7 cellular contexts compared by ENCODE assay signal in the genomic region with DNA sequence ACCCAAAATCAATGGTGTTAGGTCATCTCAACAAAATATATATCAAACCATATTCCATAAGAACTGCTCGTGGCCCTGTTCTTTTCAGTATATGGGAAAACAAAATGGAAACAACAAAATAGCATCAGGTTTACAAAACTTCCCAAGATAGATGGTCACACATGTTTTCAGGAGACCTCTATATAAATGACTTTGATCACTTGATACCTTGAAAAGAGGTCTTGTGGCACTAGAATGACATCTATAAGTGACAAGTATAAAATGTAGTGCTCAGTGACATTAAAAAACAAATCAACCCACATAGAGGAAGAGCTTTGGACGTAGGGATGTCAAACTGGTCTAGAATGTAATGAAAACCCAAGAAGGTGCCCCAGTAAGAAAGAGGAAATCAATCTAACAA. TPM values are rescaled to one million over a fixed set of nuclear protein-coding genes. Genes with fewer than 3 reads are reported as not detected.
DNase-seq lines count a peak whose midpoint lies in the region; FAIRE-seq and TF ChIP-seq lines count a peak whose summit lies in the region.
"Not testable (repeated sequence)": the region's sequence is repeated elsewhere in the genome, so short reads cannot be mapped to it uniquely, and the experiment has no call there.

A gene with protein sequence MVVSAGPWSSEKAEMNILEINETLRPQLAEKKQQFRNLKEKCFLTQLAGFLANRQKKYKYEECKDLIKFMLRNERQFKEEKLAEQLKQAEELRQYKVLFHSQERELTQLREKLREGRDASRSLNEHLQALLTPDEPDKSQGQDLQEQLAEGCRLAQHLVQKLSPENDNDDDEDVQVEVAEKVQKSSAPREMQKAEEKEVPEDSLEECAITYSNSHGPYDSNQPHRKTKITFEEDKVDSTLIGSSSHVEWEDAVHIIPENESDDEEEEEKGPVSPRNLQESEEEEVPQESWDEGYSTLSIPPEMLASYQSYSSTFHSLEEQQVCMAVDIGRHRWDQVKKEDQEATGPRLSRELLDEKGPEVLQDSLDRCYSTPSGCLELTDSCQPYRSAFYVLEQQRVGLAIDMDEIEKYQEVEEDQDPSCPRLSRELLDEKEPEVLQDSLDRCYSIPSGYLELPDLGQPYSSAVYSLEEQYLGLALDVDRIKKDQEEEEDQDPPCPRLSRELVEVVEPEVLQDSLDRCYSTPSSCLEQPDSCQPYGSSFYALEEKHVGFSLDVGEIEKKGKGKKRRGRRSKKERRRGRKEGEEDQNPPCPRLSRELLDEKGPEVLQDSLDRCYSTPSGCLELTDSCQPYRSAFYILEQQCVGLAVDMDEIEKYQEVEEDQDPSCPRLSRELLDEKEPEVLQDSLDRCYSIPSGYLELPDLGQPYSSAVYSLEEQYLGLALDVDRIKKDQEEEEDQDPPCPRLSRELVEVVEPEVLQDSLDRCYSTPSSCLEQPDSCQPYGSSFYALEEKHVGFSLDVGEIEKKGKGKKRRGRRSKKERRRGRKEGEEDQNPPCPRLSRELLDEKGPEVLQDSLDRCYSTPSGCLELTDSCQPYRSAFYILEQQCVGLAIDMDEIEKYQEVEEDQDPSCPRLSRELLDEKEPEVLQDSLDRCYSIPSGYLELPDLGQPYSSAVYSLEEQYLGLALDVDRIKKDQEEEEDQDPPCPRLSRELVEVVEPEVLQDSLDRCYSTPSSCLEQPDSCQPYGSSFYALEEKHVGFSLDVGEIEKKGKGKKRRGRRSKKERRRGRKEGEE (N-terminal part only) (plus strand): TSS at position 301 of the 400 bp plus-strand sequence. CDS start 888 bp downstream, outside the sequence.

- TF ChIP-seq CTCF in PC-9 (conservative IDR thresholded peaks at IDR 0.05); astrocyte (IDR thresholded peaks at IDR 0.05; ENCODE audit: insufficient read depth, low read depth, low read length); fibroblast of the aortic adventitia (IDR thresholded peaks at IDR 0.05; ENCODE audit: insufficient read depth, low read length); mesothelial cell of epicardium (IDR thresholded peaks at IDR 0.05; ENCODE audit: unreplicated experiment); osteocyte (IDR thresholded peaks at IDR 0.05); testis (IDR thresholded peaks at IDR 0.05): not testable (repeated sequence)

- H3K27ac Mint-ChIP-seq in activated CD4-positive, alpha-beta memory T cell treated with anti-CD3 and anti-CD28 coated beads for 36 hours; astrocyte (ENCODE audit: unreplicated experiment); mesothelial cell of epicardium; osteocyte (ENCODE audit: unreplicated experiment): not testable (repeated sequence)

- not testable (repeated sequence) for H3K79me2 ChIP-seq in PC-9 (ENCODE audit: low read depth); astrocyte (ENCODE audit: insufficient read depth, low read length)

- WGBS in testis, 2 donors, result 91 to 100% methylated on average over 1 of the region's 2 CpGs

- H3K4me2 ChIP-seq in PC-9; astrocyte (ENCODE audit: low read length): not testable (repeated sequence)

- H2AFZ ChIP-seq in PC-9; astrocyte (ENCODE audit: low read depth, low read length): not testable (repeated sequence)

- not testable (repeated sequence) for H3K27me3 Mint-ChIP-seq in activated CD4-positive, alpha-beta memory T cell treated with anti-CD3 and anti-CD28 coated beads for 36 hours; astrocyte (ENCODE audit: low read depth, unreplicated experiment); mesothelial cell of epicardium (ENCODE audit: low read depth); osteocyte (ENCODE audit: unreplicated experiment)

- H3K9me3 Mint-ChIP-seq in activated CD4-positive, alpha-beta memory T cell treated with anti-CD3 and anti-CD28 coated beads for 36 hours; astrocyte (ENCODE audit: unreplicated experiment); mesothelial cell of epicardium; osteocyte (ENCODE audit: unreplicated experiment): not testable (repeated sequence)

- H3K4me1 ChIP-seq in PC-9 (replicated peaks; ENCODE audit: insufficient read depth); astrocyte (ENCODE audit: insufficient read depth, low read length); testis: not testable (repeated sequence)

- not testable (repeated sequence) for H3K4me3 Mint-ChIP-seq in activated CD4-positive, alpha-beta memory T cell treated with anti-CD3 and anti-CD28 coated beads for 36 hours; astrocyte (ENCODE audit: unreplicated experiment); mesothelial cell of epicardium; osteocyte (ENCODE audit: unreplicated experiment)

- H3K36me3 Mint-ChIP-seq in activated CD4-positive, alpha-beta memory T cell treated with anti-CD3 and anti-CD28 coated beads for 36 hours; astrocyte (ENCODE audit: low read depth, unreplicated experiment); mesothelial cell of epicardium; osteocyte (ENCODE audit: unreplicated experiment): not testable (repeated sequence)

- H3K9ac ChIP-seq in astrocyte (ENCODE audit: low read length), result not testable (repeated sequence)

- BruUV-seq in PC-9 (replicated peaks; lab: Mats Ljungman, UMichigan), result not testable (repeated sequence)

- not testable (repeated sequence) for H3K27ac ChIP-seq in PC-9; astrocyte (ENCODE audit: low read depth, low read length); testis

- H3K4me1 Mint-ChIP-seq in activated CD4-positive, alpha-beta memory T cell treated with anti-CD3 and anti-CD28 coated beads for 36 hours (ENCODE audit: low read depth); astrocyte (ENCODE audit: low read depth, unreplicated experiment); mesothelial cell of epicardium; osteocyte (ENCODE audit: unreplicated experiment): not testable (repeated sequence)

- FAIRE-seq in astrocyte (lab: Jason Lieb, UNC), result not testable (repeated sequence)

- POLR2A ChIA-PET in PC-9 (lab: Charles Lee; ENCODE audit: unreplicated experiment); activated CD4-positive, alpha-beta memory T cell treated with anti-CD3 and anti-CD28 coated beads for 36 hours (lab: Charles Lee): not testable (repeated sequence)

- not testable (repeated sequence) for H3K4me3 ChIP-seq in PC-9; astrocyte (ENCODE audit: insufficient read depth, low read depth, low read length); fibroblast of the aortic adventitia (ENCODE audit: low read depth, low read length); testis

- not testable (repeated sequence) for H4K20me1 ChIP-seq in PC-9 (ENCODE audit: insufficient read depth); astrocyte (ENCODE audit: insufficient read depth, low read length)

- H3K9me3 ChIP-seq in PC-9 (ENCODE audit: insufficient read depth, low read depth); astrocyte (ENCODE audit: insufficient read depth, low read depth, low read length); testis: not testable (repeated sequence)

- not testable (repeated sequence) for TF ChIP-seq POLR2A in testis (IDR thresholded peaks at IDR 0.05)

- H3K9me2 ChIP-seq in PC-9 (ENCODE audit: insufficient read depth), result not testable (repeated sequence)

- DNase-seq in PC-9; activated CD4-positive, alpha-beta memory T cell treated with anti-CD3 and anti-CD28 coated beads for 36 hours; astrocyte (ENCODE audit: low read depth); fibroblast of the aortic adventitia (ENCODE audit: low read depth); mesothelial cell of epicardium (ENCODE audit: low spot score in 2 of 2, unreplicated experiment in 2 of 2); osteocyte (ENCODE audit: extremely low spot score, unreplicated experiment); testis: not testable (repeated sequence)

- H3K27me3 ChIP-seq in PC-9 (ENCODE audit: insufficient read depth, low read depth); astrocyte (ENCODE audit: insufficient read depth, low read length); testis: not testable (repeated sequence)

- intact Hi-C loops in PC-9 (cut with micrococcal nuclease; ENCODE audit: unreplicated experiment); activated CD4-positive, alpha-beta memory T cell treated with anti-CD3 and anti-CD28 coated beads for 36 hours (cut with micrococcal nuclease); testis (cut with DNase I; ENCODE audit: low total_unique reads): not testable (repeated sequence)

- CTCF ChIA-PET in PC-9 (lab: Charles Lee); activated CD4-positive, alpha-beta memory T cell treated with anti-CD3 and anti-CD28 coated beads for 36 hours (lab: Charles Lee): not testable (repeated sequence)

- not testable (repeated sequence) for H3F3A ChIP-seq in PC-9 (ENCODE audit: insufficient read depth, low read depth)

- not testable (repeated sequence) for H3K36me3 ChIP-seq in PC-9 (ENCODE audit: low read depth); astrocyte (ENCODE audit: insufficient read depth, low read length); testis (ENCODE audit: low read depth, missing control alignments)

RNA-seq across cellular contexts. Expression of the gene that starts here (rescaled TPM):
- total RNA-seq in PC-9 (2021), result 13.4 and 17.0 TPM in 2 replicates
- 10 to 100 TPM; 12.8 to 13.2 TPM for total RNA-seq in activated CD4-positive, alpha-beta memory T cell treated with anti-CD3 and anti-CD28 coated beads for 36 hours
- 17.5 and 17.9 TPM in 2 replicates for total RNA-seq in astrocyte
- 10.1 and 13.9 TPM in 2 replicates for total RNA-seq in fibroblast of the aortic adventitia (ENCODE audit: low replicate concordance)
- 34.5 to 37.6 TPM (median 37.4 TPM) in 3 replicates for total RNA-seq in mesothelial cell of epicardium
- 22.1 and 23.2 TPM in 2 replicates for total RNA-seq in osteocyte
- total RNA-seq in testis, result 10 to 100 TPM; 20.4 to 36.9 TPM
- polyA plus RNA-seq in testis (ENCODE audit: insufficient read depth, low read depth, low replicate concordance), result 12.7 TPM
